ENCODE assay signal across 7 cellular contexts in the genomic region with DNA sequence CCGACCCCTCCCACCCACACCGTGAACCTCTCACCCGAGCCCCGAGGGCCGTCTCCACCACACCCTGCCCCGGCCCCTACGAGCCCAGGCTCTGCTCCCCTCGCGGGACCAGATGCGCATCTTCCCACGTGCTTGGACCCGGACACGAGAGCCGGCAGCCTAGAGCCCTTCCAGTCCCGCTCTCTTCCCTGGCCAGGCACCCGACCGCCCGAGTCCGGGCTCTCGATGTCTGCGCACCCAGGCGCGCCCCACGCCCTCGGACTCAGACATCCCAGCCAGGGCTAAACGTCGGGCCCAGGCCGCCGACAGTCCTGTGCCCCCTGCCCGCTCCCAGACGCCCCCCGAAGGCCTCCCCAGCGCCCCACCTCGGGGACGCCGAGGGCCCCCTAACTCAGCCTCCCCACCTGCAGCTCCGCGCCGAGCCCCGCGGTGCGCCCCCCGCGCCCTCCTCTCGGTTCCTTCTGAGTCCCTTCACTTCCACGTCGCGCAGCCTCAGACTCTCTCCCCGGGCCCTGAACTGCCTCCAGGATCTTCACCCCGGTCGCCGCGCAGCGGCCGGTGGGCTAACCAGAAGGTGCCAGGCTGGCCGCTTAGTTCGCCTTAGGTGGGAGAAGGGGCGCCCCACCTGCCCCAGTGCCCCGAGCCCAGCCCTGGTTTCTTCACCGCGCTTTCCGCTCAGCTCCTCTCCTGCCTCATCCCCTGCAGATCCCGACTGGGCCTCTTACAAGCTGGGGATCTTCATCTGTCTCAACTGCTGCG. TPM values are rescaled to one million over a fixed set of nuclear protein-coding genes. Genes with fewer than 3 reads are reported as not detected.
DNase-seq lines count a peak whose midpoint lies in the region; ATAC-seq and TF ChIP-seq lines count a peak whose summit lies in the region.

No MANE protein-coding gene starts in this region.

- peaks cover 5 to 24% of the 10 kb centered on the region in 2 experiments; a peak in 3 of 4 replicates for H3K4me1 ChIP-seq in HCT116 (ENCODE audit: control insufficient read depth in 1 of 2, insufficient read depth in 2 of 2, low read length in 2 of 2)
- peaks cover 0 to 13% of the 10 kb centered on the region in 2 donors for H3K4me1 ChIP-seq in right atrium auricular region

- no TSS peak for BruUV-seq in HCT116 (replicated peaks; lab: Mats Ljungman, UMichigan)

- no peak for DNase-seq in HCT116 (ENCODE audit: low read depth, low spot score)
- DNase-seq in activated T-cell treated with anti-CD3 and anti-CD28 coated beads, Interleukin-2, amount 50 U/mL, for 48 hours = peak; percentile 23 to 24
- DNase-seq in right atrium auricular region (ENCODE audit: low spot score) = no peak
- DNase-seq in retina = peak; percentile 34
- no peak for DNase-seq in stimulated activated CD4-positive, alpha-beta T cell treated with anti-CD3 and anti-CD28 coated beads, Interleukin-4, amount 100 ng/mL, for 24 hours

- no peaks in the 10 kb centered on the region for H4K20me1 ChIP-seq in HCT116 (ENCODE audit: insufficient read depth)

- no peaks in the 10 kb centered on the region for H3K79me2 ChIP-seq in HCT116 (ENCODE audit: insufficient read depth, low read length)

- H3K4me3 ChIP-seq in HCT116 (replicated peaks in 1 of 2; ENCODE audit: low read depth in 1 of 2, low read length in 2 of 2) (peak overlapping the region; percentile 53 to 63), right atrium auricular region (peak overlapping the region; percentile 39 to 66)

- H3K9me3 ChIP-seq in HCT116 (ENCODE audit: control insufficient read depth in 1 of 2, insufficient read depth in 1 of 2, low read depth in 1 of 2, low read length in 2 of 2) = no peaks in the 10 kb centered on the region
- H3K9me3 ChIP-seq in right atrium auricular region = no peaks in the 10 kb centered on the region

- TF ChIP-seq RAD21 in HCT116 (IDR thresholded peaks at IDR 0.05; ENCODE audit: low read depth) = no peak

- RAD21 ChIA-PET in HCT116 (lab: Charles Lee; ENCODE audit: low non-redundant PET in 1 of 2, low total read pairs in 2 of 2, uncharacterized antibody in 2 of 2, unreplicated experiment in 2 of 2) = interaction anchor here in 1 of 2 experiments (0.6 kb wide), 1 partner anchor 553 kb away, joined by 3 read pairs; no protein-coding TSS in a partner anchor

- CTCF ChIA-PET in HCT116 (lab: Charles Lee) = no interaction called here

- intact Hi-C loops in HCT116 (cut with micrococcal nuclease) = no loop called here

- no peaks in the 10 kb centered on the region; a peak in 1 of 4 replicates for H3K36me3 ChIP-seq in HCT116 (ENCODE audit: control insufficient read depth in 1 of 2, insufficient read depth in 2 of 2, low read length in 2 of 2)
- no peaks in the 10 kb centered on the region for H3K36me3 ChIP-seq in right atrium auricular region

- peak overlapping the region; percentile 67 for H3K9ac ChIP-seq in HCT116 (ENCODE audit: low read length)

- H3K27me3 ChIP-seq in HCT116 (ENCODE audit: insufficient read depth, low read length) (no peaks in the 10 kb centered on the region), right atrium auricular region (peaks cover 0 to 12% of the 10 kb centered on the region in 2 donors)

- H3K9me2 ChIP-seq in HCT116 (ENCODE audit: insufficient read depth) = no peaks in the 10 kb centered on the region

- TF ChIP-seq POLR2A in HCT116 (IDR thresholded peaks at IDR 0.05; ENCODE audit: borderline replicate concordance, extremely low read depth, insufficient read depth, insufficient read length) = no peak

- H3K27ac ChIP-seq in HCT116 (ENCODE audit: low read depth, low read length) (peak overlapping the region; percentile 18; the same call in 1 of the 2 replicates), right atrium auricular region (peak overlapping the region; percentile 53 to 64)

- no peak overlapping the region for H2AFZ ChIP-seq in HCT116 (ENCODE audit: low read depth, low read length, poor library complexity, severe bottlenecking)

- POLR2A ChIA-PET in HCT116 (lab: Charles Lee) = no interaction called here

- TF ChIP-seq CTCF in HCT116 (IDR thresholded peaks at IDR 0.05 in 2 of 3, conservative IDR thresholded peaks at IDR 0.05 in 1 of 3; ENCODE audit: borderline replicate concordance in 1 of 3, insufficient read depth in 1 of 3, low read depth in 2 of 3, low read length in 2 of 3) (no peak), right atrium auricular region (IDR thresholded peaks at IDR 0.05) (no peak)

- H3K4me2 ChIP-seq in HCT116 (ENCODE audit: low read length) = peak overlapping the region; percentile 88

- ATAC-seq in HCT116 = peak; percentile 63
- ATAC-seq in HG03469 (IDR thresholded peaks at IDR 0.05; ENCODE audit: unreplicated experiment) = no peak
- no peak for ATAC-seq in GM19351 (IDR thresholded peaks at IDR 0.05; ENCODE audit: unreplicated experiment)

TF ChIP-seq in HCT116, 20 proteins besides CTCF, POLR2A, EP300 and RAD21:
- no peak for TF ChIP-seq FOSL1 (IDR thresholded peaks at IDR 0.05; ENCODE audit: low read depth)

RNA-seq across cellular contexts. Expression of a gene that starts 0.7 kb away (rescaled TPM):
- total RNA-seq in HCT116 (2021; ENCODE audit: unreplicated experiment) = 17.2 TPM
- 7.7 and 10.6 TPM in 2 replicates for polyA plus RNA-seq in HCT116 (2012)
- 10 to 100 TPM in 1 of 2 donors, 1 to 10 TPM in 1; 4.3 to 11.1 TPM for total RNA-seq in right atrium auricular region

RNA-seq across cellular contexts. Expression of a gene that starts 16.4 kb away (rescaled TPM):
- total RNA-seq in HCT116 (2021; ENCODE audit: unreplicated experiment) (13.1 TPM), right atrium auricular region (10 to 100 TPM in 1 of 2 donors, 1 to 10 TPM in 1; 6.6 to 11.0 TPM)
- polyA plus RNA-seq in HCT116 (2012) = 2.9 and 5.7 TPM in 2 replicates

RNA-seq across cellular contexts. Expression of a gene that starts 48.4 kb away (rescaled TPM):
- total RNA-seq in HCT116 (2021; ENCODE audit: unreplicated experiment) (11.2 TPM), right atrium auricular region (10 to 100 TPM in 1 of 2 donors, 1 to 10 TPM in 1; 6.9 to 13.1 TPM)
- 7.1 and 7.9 TPM in 2 replicates for polyA plus RNA-seq in HCT116 (2012)

Comparison
In these comparisons a context has a peak if more than half of its experiments do, and no peak if none do; other contexts are left out.
1. DNase-seq: peak in activated T-cell treated with anti-CD3 and anti-CD28 coated beads, Interleukin-2, amount 50 U/mL, for 48 hours (2 of 2) and retina (single experiment); none in HCT116 (single experiment), right atrium auricular region (single experiment) and stimulated activated CD4-positive, alpha-beta T cell treated with anti-CD3 and anti-CD28 coated beads, Interleukin-4, amount 100 ng/mL, for 24 hours (single experiment).